9 cellular contexts compared by ENCODE assay signal in the genomic region with DNA sequence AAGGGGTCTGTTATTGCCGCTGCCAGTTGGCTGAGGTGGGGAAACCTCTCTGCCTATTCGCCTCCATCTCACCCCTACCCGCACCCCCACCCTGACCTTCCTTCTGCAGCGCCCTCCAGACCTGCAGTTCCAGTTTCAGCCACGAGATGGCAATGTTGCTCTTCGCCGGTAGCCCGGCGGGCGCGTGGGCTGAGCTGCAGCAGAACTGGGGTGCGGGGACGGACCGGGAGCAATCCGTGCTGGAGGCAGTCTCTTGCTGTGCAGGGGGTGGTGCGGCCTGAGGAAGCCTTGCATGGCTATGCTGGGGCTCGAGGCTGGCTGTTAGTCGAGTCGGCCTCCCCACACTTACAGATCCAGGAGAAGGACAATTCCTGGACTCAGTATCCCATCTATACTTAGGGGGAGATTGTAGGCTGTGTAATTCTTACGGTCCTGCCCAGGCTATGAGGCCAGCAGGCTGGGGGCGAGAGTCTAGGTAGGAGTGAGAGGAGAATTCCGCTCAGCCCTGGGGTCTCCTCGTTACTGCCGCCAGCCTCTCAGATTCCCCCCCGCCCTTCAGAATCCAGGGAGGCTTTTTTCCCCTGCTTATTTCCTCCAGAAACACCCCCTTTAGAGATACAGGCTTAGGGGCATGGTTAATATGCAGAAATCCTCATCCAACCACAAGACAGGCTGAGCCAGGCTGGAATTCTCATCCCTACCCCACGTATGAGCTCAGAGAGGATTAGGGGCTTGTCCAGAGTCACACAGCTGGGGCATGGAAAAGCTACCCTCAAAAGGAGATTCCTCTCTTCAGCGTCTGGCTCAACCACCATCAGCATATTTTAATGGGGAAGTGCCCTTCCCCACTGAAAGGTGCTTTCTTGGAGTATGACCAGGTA. TPM values are rescaled to one million over a fixed set of nuclear protein-coding genes. Genes with fewer than 3 reads are reported as not detected.
DNase-seq lines count a peak whose midpoint lies in the region; ATAC-seq and TF ChIP-seq lines count a peak whose summit lies in the region.
"Had no signal": no experiment of that assay in that cellular context is flagged by ENCODE, and none has a peak within 500 bp of the region (broad histone marks: within the 10 kb centered on the region; RNA-seq: fewer than 3 reads in every experiment).

No MANE protein-coding gene starts in this region.

- no peak overlapping the region for H3K27ac Mint-ChIP-seq in activated CD4-positive, alpha-beta T cell treated with anti-CD3 and anti-CD28 coated beads, Interleukin-2, amount 10 ng/mL, durations not matched to agents 24 days and 14 days

- H3K4me3 Mint-ChIP-seq in activated CD4-positive, alpha-beta T cell treated with anti-CD3 and anti-CD28 coated beads, Interleukin-2, amount 10 ng/mL, durations not matched to agents 24 days and 14 days = no peak overlapping the region

- peaks cover 11% of the 10 kb centered on the region for H3K4me1 Mint-ChIP-seq in activated CD4-positive, alpha-beta T cell treated with anti-CD3 and anti-CD28 coated beads, Interleukin-2, amount 10 ng/mL, durations not matched to agents 24 days and 14 days

- intact Hi-C loops in activated CD4-positive, alpha-beta T cell treated with anti-CD3 and anti-CD28 coated beads, Interleukin-2, amount 10 ng/mL, durations not matched to agents 24 days and 14 days (cut with micrococcal nuclease) = loop anchor here (5.0 kb wide), 2 partner anchors 149 to 1689 kb away; no protein-coding TSS in a partner anchor

- no peaks in the 10 kb centered on the region for H3K9me3 Mint-ChIP-seq in activated CD4-positive, alpha-beta T cell treated with anti-CD3 and anti-CD28 coated beads, Interleukin-2, amount 10 ng/mL, durations not matched to agents 24 days and 14 days

- no peaks in the 10 kb centered on the region for H3K36me3 Mint-ChIP-seq in activated CD4-positive, alpha-beta T cell treated with anti-CD3 and anti-CD28 coated beads, Interleukin-2, amount 10 ng/mL, durations not matched to agents 24 days and 14 days (ENCODE audit: low read depth)

- H3K27me3 Mint-ChIP-seq in activated CD4-positive, alpha-beta T cell treated with anti-CD3 and anti-CD28 coated beads, Interleukin-2, amount 10 ng/mL, durations not matched to agents 24 days and 14 days = peaks cover 45% of the 10 kb centered on the region

- DNase-seq in AG09309 (ENCODE audit: low read depth) (peak; percentile 47), NCI-H226 (peak; percentile 56), dermis microvascular lymphatic vessel endothelial cell (ENCODE audit: low read depth in 2 of 2) (peak; percentile 26 to 66), lung microvascular endothelial cell (ENCODE audit: low read depth in 2 of 2) (peak; percentile 77 to 78)
- peak; percentile 95 for DNase-seq in activated CD4-positive, alpha-beta T cell treated with anti-CD3 and anti-CD28 coated beads, Interleukin-2, amount 10 ng/mL, durations not matched to agents 24 days and 14 days
- DNase-seq in stimulated activated CD8-positive, alpha-beta memory T cell treated with anti-CD3 and anti-CD28 coated beads, Interleukin-12 subunit alpha, Interleukin-12 subunit beta, amount 100 ng/mL, for 4 hours (ENCODE audit: low read depth) = peak; percentile 59

- H3K4me3 ChIP-seq in AG09309 (ENCODE audit: control insufficient read depth, low read depth, low read length) = no peak overlapping the region

- ATAC-seq in GM18517 (IDR thresholded peaks at IDR 0.05; ENCODE audit: unreplicated experiment) (peak; percentile 69), HG03095 (IDR thresholded peaks at IDR 0.05; ENCODE audit: unreplicated experiment) (peak; percentile 66)

- peak; percentile 100 for TF ChIP-seq CTCF in AG09309 (IDR thresholded peaks at IDR 0.05; ENCODE audit: control insufficient read depth, insufficient read depth, low read depth, low read length, missing control alignments)

RNA-seq across cellular contexts. Expression of a gene that starts 2.8 kb away (rescaled TPM):
- total RNA-seq in activated CD4-positive, alpha-beta T cell treated with anti-CD3 and anti-CD28 coated beads, Interleukin-2, amount 10 ng/mL, durations not matched to agents 24 days and 14 days = not detected in 2 replicates
- total RNA-seq in dermis microvascular lymphatic vessel endothelial cell (under 0.01 and 0.13 TPM in 2 replicates), lung microvascular endothelial cell (under 0.01 TPM in 2 replicates)
- total RNA-seq: T-helper 1 cell treated with Interleukin-12 subunit alpha and Interleukin-12 subunit beta and Interleukin-4 antibody, amounts not matched to agents 30 ng/mL and 1 ng/mL, for 36 hours had no signal
